In genomic region chr12:98154850-98155249, GRCh38 we compare ENCODE assay signal across 10 cellular contexts.
DNase-seq lines count a peak whose midpoint lies in the region; ATAC-seq lines count a peak whose summit lies in the region.
"Had no signal": no experiment of that assay in that cellular context is flagged by ENCODE, and none has a peak within 500 bp of the region (broad histone marks: within the 10 kb centered on the region; RNA-seq: fewer than 3 reads in every experiment).

No MANE protein-coding gene starts in this region.

- DNase-seq in COLO668 (lab: John Stamatoyannopoulos, UW; ENCODE audit: unreplicated experiment) (peak; percentile 55), NCI-H128 (lab: John Stamatoyannopoulos, UW; ENCODE audit: unreplicated experiment) (peak; percentile 38), SHP77 (lab: John Stamatoyannopoulos, UW) (peak; percentile 39 to 54), iPS-NIHi7 (ENCODE audit: extremely low spot score) (peak; percentile 60), putamen (ENCODE audit: low spot score) (no peak)
- DNase-seq: caudate nucleus; CD8-positive, alpha-beta T cell had no signal

- ATAC-seq in GM18498 (IDR thresholded peaks at IDR 0.05; ENCODE audit: unreplicated experiment) (no peak), GM19023 (IDR thresholded peaks at IDR 0.05; ENCODE audit: unreplicated experiment) (no peak), GM18907 (IDR thresholded peaks at IDR 0.05; ENCODE audit: unreplicated experiment) (no peak)
- ATAC-seq: CD8-positive, alpha-beta T cell had no signal
